In the genomic region with DNA sequence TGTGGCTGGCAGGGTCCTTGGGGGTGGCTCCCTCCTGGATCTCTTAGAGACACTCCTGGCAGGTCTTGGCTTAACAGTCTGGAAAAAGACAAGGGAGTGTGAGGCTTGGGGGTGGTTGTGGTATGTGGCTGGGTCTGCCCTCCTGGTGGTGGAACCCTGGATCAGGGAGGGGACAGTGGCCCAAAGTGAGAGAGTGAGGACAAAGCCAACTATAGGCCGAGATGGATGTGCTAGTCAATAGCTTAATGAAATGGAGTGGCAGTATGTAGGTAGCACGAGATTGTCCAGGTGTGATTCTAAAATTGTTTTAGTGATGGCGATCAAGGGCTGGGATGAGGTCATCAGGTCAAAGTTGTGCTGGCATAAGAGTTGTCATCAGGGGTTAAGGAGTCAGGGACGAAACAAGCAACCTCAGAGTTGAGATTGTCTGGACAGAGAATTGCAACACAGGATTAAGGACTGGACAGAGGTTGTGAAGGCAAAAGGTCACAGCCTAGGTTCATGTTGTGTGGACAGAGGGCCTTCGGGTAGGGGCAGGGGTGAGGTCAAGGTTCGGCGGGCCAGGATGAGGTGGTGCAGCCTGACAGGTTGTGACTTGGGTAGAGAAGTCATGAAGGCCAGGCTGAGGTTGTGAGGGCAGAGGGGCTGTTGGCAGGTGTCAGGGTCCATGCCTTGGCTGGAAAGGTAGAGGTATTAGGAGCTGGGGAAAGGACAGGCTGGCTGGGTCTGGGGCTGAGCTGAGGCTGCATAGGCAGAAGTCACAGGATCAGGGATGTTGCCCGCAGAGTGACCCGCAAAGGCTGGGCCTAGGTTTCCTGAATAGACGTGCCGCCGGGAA, we compare ENCODE assay signal across 1 cellular context.
TF ChIP-seq lines count a peak whose summit lies in the region.

No MANE protein-coding gene starts in this region.

TF ChIP-seq in endothelial cell of umbilical vein, 7 proteins besides CTCF, POLR2A, EP300 and RAD21:
- TF ChIP-seq GATA2 (IDR thresholded peaks at IDR 0.05; ENCODE audit: insufficient read depth, insufficient read length, low read depth, low read length) (no peak), MYC (IDR thresholded peaks at IDR 0.05; ENCODE audit: low read depth, low read length) (no peak), POLR2AphosphoS5 (IDR thresholded peaks at IDR 0.05; ENCODE audit: insufficient read depth, low read depth, low read length) (no peak), EZH2 (IDR thresholded peaks at IDR 0.05; ENCODE audit: borderline replicate concordance, low read depth, low read length, severe bottlenecking) (no peak), JUN (IDR thresholded peaks at IDR 0.05; ENCODE audit: borderline replicate concordance, insufficient read depth, insufficient read length, low read depth) (no peak), FOS (IDR thresholded peaks at IDR 0.05; ENCODE audit: borderline replicate concordance, insufficient read depth, low read length) (no peak)
- TF ChIP-seq, protein P1, sequence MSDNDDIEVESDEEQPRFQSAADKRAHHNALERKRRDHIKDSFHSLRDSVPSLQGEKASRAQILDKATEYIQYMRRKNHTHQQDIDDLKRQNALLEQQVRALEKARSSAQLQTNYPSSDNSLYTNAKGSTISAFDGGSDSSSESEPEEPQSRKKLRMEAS (IDR thresholded peaks at IDR 0.05; ENCODE audit: insufficient read depth, insufficient read length): no peak
